Comparison of ENCODE assay signal across 10 cellular contexts in genomic region chr12:115135800-115136211, GRCh38.
DNase-seq lines count a peak whose midpoint lies in the region; FAIRE-seq and TF ChIP-seq lines count a peak whose summit lies in the region.
"Had no signal": no experiment of that assay in that cellular context is flagged by ENCODE, and none has a peak within 500 bp of the region (broad histone marks: within the 10 kb centered on the region; RNA-seq: fewer than 3 reads in every experiment).

No MANE protein-coding gene starts in this region.

- H3K36me3 ChIP-seq in skeletal muscle satellite cell (ENCODE audit: insufficient read depth, low read length) (no peaks in the 10 kb centered on the region), stomach (no peaks in the 10 kb centered on the region)

- H3K9me3 Mint-ChIP-seq in glutamatergic neuron (ENCODE audit: unreplicated experiment): no peaks in the 10 kb centered on the region

- no peaks in the 10 kb centered on the region for H3K36me3 Mint-ChIP-seq in glutamatergic neuron (ENCODE audit: unreplicated experiment)

- intact Hi-C loops in stomach (cut with DNase I; ENCODE audit: low total_unique reads): no loop called here

- WGBS in stomach, 5 donors: 28 to 51% (median 43%) methylated on average over 7 to 8 of the region's 8 CpGs

- peak overlapping the region in 1 of 5 donors; percentile 16 for H3K27ac ChIP-seq in stomach
- H3K27ac ChIP-seq: KMS-11 had no signal

- TF ChIP-seq POLR2A in stomach (IDR thresholded peaks at IDR 0.05): no peak

- peaks cover 1% of the 10 kb centered on the region for H3K27me3 Mint-ChIP-seq in glutamatergic neuron (ENCODE audit: unreplicated experiment)

- no peak overlapping the region for H3K4me3 Mint-ChIP-seq in glutamatergic neuron (ENCODE audit: unreplicated experiment)

- FAIRE-seq in RCC 7860 (lab: Jason Lieb, UNC): no peak

- H3K4me1 ChIP-seq in skeletal muscle satellite cell (ENCODE audit: control insufficient read depth, insufficient read depth, low read length): peaks cover 12% of the 10 kb centered on the region
- H3K4me1 ChIP-seq in stomach: peaks cover 0 to 9% (median 0%) of the 10 kb centered on the region in 4 donors

- no peak for TF ChIP-seq EP300 in stomach (IDR thresholded peaks at IDR 0.05)

- H3K9me3 ChIP-seq in skeletal muscle satellite cell (replicated peaks; ENCODE audit: low read length) (no peaks in the 10 kb centered on the region), stomach (peaks cover 0 to 4% (median 0%) of the 10 kb centered on the region in 4 donors)

- H3K4me1 Mint-ChIP-seq in glutamatergic neuron (ENCODE audit: low read depth, unreplicated experiment): no peaks in the 10 kb centered on the region

- H3K27ac Mint-ChIP-seq in glutamatergic neuron (ENCODE audit: unreplicated experiment): no peak overlapping the region

- H3K27me3 ChIP-seq in skeletal muscle satellite cell (ENCODE audit: control insufficient read depth, insufficient read depth, low read length) (no peaks in the 10 kb centered on the region), stomach (no peaks in the 10 kb centered on the region)

- DNase-seq in GM04504 (ENCODE audit: low read depth) (peak; percentile 49), astrocyte of the spinal cord (ENCODE audit: low read depth, low spot score) (peak; percentile 54), hippocampal formation (lab: John Stamatoyannopoulos, UW) (peak; percentile 58 to 63), glutamatergic neuron (no peak), kidney glomerular epithelial cell (lab: John Stamatoyannopoulos, UW) (no peak), RCC 7860 (ENCODE audit: low spot score) (no peak), stomach (no peak)
- DNase-seq: activated T-cell treated with anti-CD3 and anti-CD28 coated beads, Interleukin-2, amount 50 U/mL, for 1 hour had no signal

- H3K9ac ChIP-seq in skeletal muscle satellite cell (ENCODE audit: low read depth, low read length): peak overlapping the region; percentile 22
- H3K9ac ChIP-seq: KMS-11 had no signal

- peak overlapping the region; percentile 35 for H3K4me2 ChIP-seq in skeletal muscle satellite cell (ENCODE audit: low read length)
- H3K4me2 ChIP-seq: KMS-11 had no signal

- in situ Hi-C loops in astrocyte of the spinal cord (cut with HindIII; ENCODE audit: low sequenced_read_pairs): no loop called here

- TF ChIP-seq CTCF in astrocyte of the spinal cord (IDR thresholded peaks at IDR 0.05; ENCODE audit: low read depth, low read length) (no peak), glutamatergic neuron (IDR thresholded peaks at IDR 0.05; ENCODE audit: partially characterized antibody, unreplicated experiment) (no peak), stomach (IDR thresholded peaks at IDR 0.05) (no peak)

- H3K4me3 ChIP-seq in astrocyte of the spinal cord (ENCODE audit: low read depth, low read length): no peak overlapping the region
- peak overlapping the region; percentile 45 for H3K4me3 ChIP-seq in skeletal muscle satellite cell (ENCODE audit: low read length)
- no peak overlapping the region for H3K4me3 ChIP-seq in stomach

Comparison
In these comparisons a context has a peak if more than half of its experiments do, and no peak if none do; other contexts are left out.
1. DNase-seq: peak in GM04504 (single experiment), astrocyte of the spinal cord (single experiment) and hippocampal formation (2 of 2); none in glutamatergic neuron (single experiment), kidney glomerular epithelial cell (single experiment), RCC 7860 (single experiment) and stomach (single experiment).